1 cellular context compared by ENCODE assay signal in genomic region chr21:42833439-42833815, GRCh38.
TF ChIP-seq lines count a peak whose summit lies in the region.

No MANE protein-coding gene starts in this region.

TF ChIP-seq in GM23338, 12 proteins besides CTCF, POLR2A, EP300 and RAD21:
- TF ChIP-seq REST (IDR thresholded peaks at IDR 0.05; ENCODE audit: unreplicated experiment), result no peak
- no peak for TF ChIP-seq ZNF462 (CRISPR knock-in tag; IDR thresholded peaks at IDR 0.05)
